In genomic region chr20:20052074-20052970, GRCh38 we compare ENCODE assay signal across 8 cellular contexts. TPM values are rescaled to one million over a fixed set of nuclear protein-coding genes. Genes with fewer than 3 reads are reported as not detected.
DNase-seq lines count a peak whose midpoint lies in the region; ATAC-seq, FAIRE-seq and TF ChIP-seq lines count a peak whose summit lies in the region.

TSS of gene CFAP61 (plus strand) at chr20:20052532. CDS start at chr20:20056654, 4,122 bp downstream.
TSS of gene CRNKL1 (minus strand) at chr20:20052466. CDS start at chr20:20052342, 124 bp downstream.

- H4K20me1 ChIP-seq in HepG2 (ENCODE audit: insufficient read depth, low read length) = no peaks in the 10 kb centered on the region

- peak; percentile 60 for TF ChIP-seq CTCF in HepG2 (CRISPR knock-in tag; IDR thresholded peaks at IDR 0.05)

- peak; percentile 96 for TF ChIP-seq POLR2A in HepG2 (IDR thresholded peaks at IDR 0.05; ENCODE audit: insufficient read depth in 1 of 2, low read depth in 2 of 2, low read length in 2 of 2)

- 1% methylated on average over 60 of the region's 67 CpGs for WGBS in HepG2 (ENCODE audit: low lambda C conversion rate)

- peaks cover 15 to 41% (median 25%) of the 10 kb centered on the region in 4 donors for H3K4me1 Mint-ChIP-seq in CD4-positive, CD25-positive, alpha-beta regulatory T cell
- peaks cover 24% of the 10 kb centered on the region for H3K4me1 Mint-ChIP-seq in activated CD4-positive, alpha-beta memory T cell treated with anti-CD3 and anti-CD28 coated beads for 36 hours (ENCODE audit: low read depth)

- BruUV-seq in HepG2 (replicated peaks; lab: Mats Ljungman, UMichigan) = no TSS peak

- DNase-seq in CD4-positive, CD25-positive, alpha-beta regulatory T cell = peak; percentile 96 to 99 (median 99)
- peak; percentile 95 for DNase-seq in NCI-H774 (lab: John Stamatoyannopoulos, UW)
- peak; percentile 98 for DNase-seq in activated CD4-positive, alpha-beta memory T cell treated with anti-CD3 and anti-CD28 coated beads for 36 hours
- DNase-seq in dermis microvascular lymphatic vessel endothelial cell (ENCODE audit: low read depth in 2 of 2) = peak; percentile 96
- peak; percentile 99 for DNase-seq in HepG2 (ENCODE audit: low spot score)
- DNase-seq in stimulated activated CD4-positive, alpha-beta T cell treated with anti-CD3 and anti-CD28 coated beads, Interleukin-2, amount 100 ng/mL, for 48 hours = peak; percentile 92 to 96

- no peaks in the 10 kb centered on the region for H3K9me3 Mint-ChIP-seq in CD4-positive, CD25-positive, alpha-beta regulatory T cell
- no peaks in the 10 kb centered on the region for H3K9me3 Mint-ChIP-seq in activated CD4-positive, alpha-beta memory T cell treated with anti-CD3 and anti-CD28 coated beads for 36 hours

- peak; percentile 37 for TF ChIP-seq RAD21 in HepG2 (CRISPR knock-in tag; IDR thresholded peaks at IDR 0.05)

- peaks cover 19% of the 10 kb centered on the region for H3K27me3 Mint-ChIP-seq in CD4-positive, CD25-positive, alpha-beta regulatory T cell
- peaks cover 8% of the 10 kb centered on the region for H3K27me3 Mint-ChIP-seq in activated CD4-positive, alpha-beta memory T cell treated with anti-CD3 and anti-CD28 coated beads for 36 hours

- H3K79me2 ChIP-seq in HepG2 (ENCODE audit: insufficient read depth, low read length) = peaks cover 20% of the 10 kb centered on the region

- peak within 1 kb of the TSS; percentile 98 for H2AFZ ChIP-seq in HepG2 (ENCODE audit: low read length)

- no peaks in the 10 kb centered on the region for H3K9me3 ChIP-seq in CD4-positive, CD25-positive, alpha-beta regulatory T cell (ENCODE audit: control insufficient read depth in 2 of 2, low read length in 2 of 2)
- no peaks in the 10 kb centered on the region for H3K9me3 ChIP-seq in HepG2 (ENCODE audit: low read length)

- CTCF ChIA-PET in activated CD4-positive, alpha-beta memory T cell treated with anti-CD3 and anti-CD28 coated beads for 36 hours (lab: Charles Lee) = interaction anchor here (0.8 to 2.2 kb wide), 8 partner anchors 30 to 542 kb away, joined by 3 to 19 read pairs (median 4); partner anchors contain the start of gene NAA20
- CTCF ChIA-PET in HepG2 (lab: Yijun Ruan, JAX; ENCODE audit: low intra/inter-chr PET ratio, low total read pairs) = no interaction called here

- POLR2A ChIA-PET in activated CD4-positive, alpha-beta memory T cell treated with anti-CD3 and anti-CD28 coated beads for 36 hours (lab: Charles Lee) = interaction anchor here (0.5 to 2.3 kb wide), 5 partner anchors 20 to 512 kb away, joined by 3 to 22 read pairs (median 4); partner anchors contain the start of gene NAA20
- POLR2A ChIA-PET in HepG2 (lab: Yijun Ruan, JAX) = interaction anchor here (0.6 to 2.4 kb wide), 21 partner anchors 10 to 1912 kb away, joined by 3 to 53 read pairs (median 4); partner anchors contain the start of genes KIZ, NAA20, RALGAPA2 and RIN2

- H3K4me3 Mint-ChIP-seq in CD4-positive, CD25-positive, alpha-beta regulatory T cell = peak within 1 kb of the TSS; percentile 93 to 100 (median 99)
- H3K4me3 Mint-ChIP-seq in activated CD4-positive, alpha-beta memory T cell treated with anti-CD3 and anti-CD28 coated beads for 36 hours = peak within 1 kb of the TSS; percentile 99

- peak within 1 kb of the TSS; percentile 90 for H3K27ac ChIP-seq in CD4-positive, CD25-positive, alpha-beta regulatory T cell (ENCODE audit: insufficient read depth, low read length, poor library complexity, severe bottlenecking)
- peak within 1 kb of the TSS; percentile 84 for H3K27ac ChIP-seq in HepG2 (ENCODE audit: extremely low read length, insufficient read depth, low read length)

- H3K36me3 ChIP-seq in CD4-positive, CD25-positive, alpha-beta regulatory T cell (ENCODE audit: control insufficient read depth, insufficient read depth, low read length) = peaks cover 30% of the 10 kb centered on the region
- H3K36me3 ChIP-seq in HepG2 (replicated peaks in 1 of 2; ENCODE audit: control insufficient read depth in 1 of 2, insufficient read depth in 2 of 2, low read length in 2 of 2) = peaks cover 13 to 30% of the 10 kb centered on the region in 2 experiments

- H3K4me1 ChIP-seq in CD4-positive, CD25-positive, alpha-beta regulatory T cell (ENCODE audit: control insufficient read depth, insufficient read depth, low read length, poor library complexity, severe bottlenecking) = peaks cover 18% of the 10 kb centered on the region
- H3K4me1 ChIP-seq in HepG2 (ENCODE audit: insufficient read depth, low read length) = peaks cover 19% of the 10 kb centered on the region

- FAIRE-seq in HepG2 (lab: Jason Lieb, UNC) = peak; percentile 92

- intact Hi-C loops in activated CD4-positive, alpha-beta memory T cell treated with anti-CD3 and anti-CD28 coated beads for 36 hours (cut with micrococcal nuclease) = loop anchor here (1.0 to 10.0 kb wide), 5 partner anchors 30 to 660 kb away; partner anchors contain the start of genes INSM1, NAA20 and RALGAPA2
- intact Hi-C loops in HepG2 (cut with micrococcal nuclease; ENCODE audit: unreplicated experiment) = loop anchor here (1.0 kb wide), 1 partner anchor 35 kb away; the partner anchor contains the start of gene NAA20

- peaks cover 7% of the 10 kb centered on the region for H3K27me3 ChIP-seq in CD4-positive, CD25-positive, alpha-beta regulatory T cell (ENCODE audit: control insufficient read depth, insufficient read depth, low read length)
- peaks cover 0 to 4% of the 10 kb centered on the region in 2 experiments; a peak in 2 of 5 replicates for H3K27me3 ChIP-seq in HepG2 (ENCODE audit: control insufficient read depth in 1 of 2, insufficient read depth in 2 of 2, low read length in 2 of 2)

- peak; percentile 95 for ATAC-seq in CD4-positive, CD25-positive, alpha-beta regulatory T cell (ENCODE audit: low read depth in 2 of 2)
- ATAC-seq in GM19438 (IDR thresholded peaks at IDR 0.05; ENCODE audit: low read depth, unreplicated experiment) (peak; percentile 93), HG03571 (IDR thresholded peaks at IDR 0.05; ENCODE audit: unreplicated experiment) (peak; percentile 93), HepG2 (peak; percentile 97)

- TF ChIP-seq EP300 in HepG2 (IDR thresholded peaks at IDR 0.05; ENCODE audit: low read depth in 2 of 2, low read length in 2 of 2) (no peak), HepG2 (CRISPR knock-in tag; IDR thresholded peaks at IDR 0.05; ENCODE audit: borderline replicate concordance) (peak; percentile 47; the same call in 1 of the 2 replicates)

- H3K36me3 Mint-ChIP-seq in CD4-positive, CD25-positive, alpha-beta regulatory T cell = peaks cover 28% of the 10 kb centered on the region
- peaks cover 31% of the 10 kb centered on the region for H3K36me3 Mint-ChIP-seq in activated CD4-positive, alpha-beta memory T cell treated with anti-CD3 and anti-CD28 coated beads for 36 hours

- H3K27ac Mint-ChIP-seq in CD4-positive, CD25-positive, alpha-beta regulatory T cell = peak within 1 kb of the TSS; percentile 98 to 100 (median 100)
- H3K27ac Mint-ChIP-seq in activated CD4-positive, alpha-beta memory T cell treated with anti-CD3 and anti-CD28 coated beads for 36 hours = peak within 1 kb of the TSS; percentile 96

- H3K4me2 ChIP-seq in HepG2 (ENCODE audit: low read depth, low read length) = peak within 1 kb of the TSS; percentile 82

- H3K9ac ChIP-seq in HepG2 (ENCODE audit: insufficient read depth, low read depth, low read length) = peak within 1 kb of the TSS; percentile 87

- H3K4me3 ChIP-seq in CD4-positive, CD25-positive, alpha-beta regulatory T cell (ENCODE audit: low read depth, low read length) = peak within 1 kb of the TSS; percentile 88
- peak within 1 kb of the TSS; percentile 87 to 94 (median 89) for H3K4me3 ChIP-seq in HepG2 (replicated peaks in 1 of 3; ENCODE audit: insufficient read depth in 1 of 3, low read depth in 2 of 3, low read length in 3 of 3)

- in situ Hi-C loops in HepG2 (cut with HindIII; ENCODE audit: extremely low pct_ligation_motif_present, low pct_unique_long_range_greater_than_20kb) = no loop called here

RNA-seq across cellular contexts. Expression of gene CFAP61, which starts in this region (rescaled TPM):
- not detected for total RNA-seq in CD4-positive, CD25-positive, alpha-beta regulatory T cell
- not detected for polyA plus RNA-seq in CD4-positive, CD25-positive, alpha-beta regulatory T cell
- not detected for total RNA-seq in activated CD4-positive, alpha-beta memory T cell treated with anti-CD3 and anti-CD28 coated beads for 36 hours
- total RNA-seq in dermis microvascular lymphatic vessel endothelial cell = not detected in 2 replicates
- total RNA-seq in HepG2 (2016; rRNA removed; fragmentation: Illumina TruSeq; extraction: Trizol) = 0.27 TPM in 1 of 2 replicates, not detected in the other
- not detected in 2 replicates for total RNA-seq in HepG2 (2016; cell fraction: cytosol; rRNA removed; fragmentation: Illumina TruSeq; extraction: Trizol; ENCODE audit: low read depth)
- 0.24 TPM in 1 of 2 replicates, not detected in the other for total RNA-seq in HepG2 (2016; cell fraction: insoluble cytoplasmic fraction; rRNA removed; fragmentation: Illumina TruSeq; extraction: Trizol)
- not detected in 2 replicates for total RNA-seq in HepG2 (2016; cell fraction: membrane; rRNA removed; fragmentation: Illumina TruSeq; extraction: Trizol)
- total RNA-seq in HepG2 (2016; cell fraction: nucleus; rRNA removed; fragmentation: Illumina TruSeq; extraction: Trizol) = 1.0 TPM in 1 of 2 replicates, not detected in the other
- not detected in 2 replicates for polyA plus RNA-seq in HepG2 (2011; rRNA removed)
- 0.12 and 0.17 TPM in 2 replicates for polyA plus RNA-seq in HepG2 (2011; cell fraction: cytosol; rRNA removed)
- polyA plus RNA-seq in HepG2 (2011; cell fraction: nucleus; rRNA removed) = 0.50 TPM in 1 of 2 replicates, not detected in the other
- polyA plus RNA-seq in HepG2 (2012) = 0.12 TPM in 1 of 2 replicates, not detected in the other
- not detected in 2 replicates for polyA plus RNA-seq in HepG2 (2016; cell fraction: cytosol; fragmentation: Illumina TruSeq; extraction: Trizol; ENCODE audit: low read depth)
- polyA plus RNA-seq in HepG2 (2016; cell fraction: insoluble cytoplasmic fraction; fragmentation: Illumina TruSeq; extraction: Trizol; ENCODE audit: low read depth) = not detected in 2 replicates
- polyA plus RNA-seq in HepG2 (2016; cell fraction: membrane; fragmentation: Illumina TruSeq; extraction: Trizol; ENCODE audit: low read depth) = not detected in 2 replicates
- 0.77 TPM in 1 of 2 replicates, not detected in the other for polyA plus RNA-seq in HepG2 (2016; cell fraction: nucleus; fragmentation: Illumina TruSeq; extraction: Trizol; ENCODE audit: insufficient read depth, low read depth)
- polyA minus RNA-seq in HepG2 (2011; rRNA and poly(A)+ RNA removed; ENCODE audit: low replicate concordance) = not detected in 2 replicates
- not detected in 2 replicates for polyA minus RNA-seq in HepG2 (2011; cell fraction: cytosol; rRNA and poly(A)+ RNA removed)
- 0.64 TPM in 1 of 2 replicates, not detected in the other for polyA minus RNA-seq in HepG2 (2011; cell fraction: nucleus; rRNA and poly(A)+ RNA removed)

RNA-seq across cellular contexts. Expression of gene CRNKL1, which starts in this region (rescaled TPM):
- 16.7 TPM for total RNA-seq in CD4-positive, CD25-positive, alpha-beta regulatory T cell
- polyA plus RNA-seq in CD4-positive, CD25-positive, alpha-beta regulatory T cell = 10 to 100 TPM; 10.4 to 17.9 (median 11.3) TPM
- total RNA-seq in activated CD4-positive, alpha-beta memory T cell treated with anti-CD3 and anti-CD28 coated beads for 36 hours = 10 to 100 TPM; 21.5 to 21.8 TPM
- total RNA-seq in dermis microvascular lymphatic vessel endothelial cell = 18.7 and 20.4 TPM in 2 replicates
- 64.5 and 103 TPM in 2 replicates for total RNA-seq in HepG2 (2016; rRNA removed; fragmentation: Illumina TruSeq; extraction: Trizol)
- 8.3 and 8.7 TPM in 2 replicates for total RNA-seq in HepG2 (2016; cell fraction: cytosol; rRNA removed; fragmentation: Illumina TruSeq; extraction: Trizol; ENCODE audit: low read depth)
- 62.9 and 102 TPM in 2 replicates for total RNA-seq in HepG2 (2016; cell fraction: insoluble cytoplasmic fraction; rRNA removed; fragmentation: Illumina TruSeq; extraction: Trizol)
- total RNA-seq in HepG2 (2016; cell fraction: membrane; rRNA removed; fragmentation: Illumina TruSeq; extraction: Trizol) = 16.0 and 23.6 TPM in 2 replicates
- total RNA-seq in HepG2 (2016; cell fraction: nucleus; rRNA removed; fragmentation: Illumina TruSeq; extraction: Trizol) = 44.4 and 50.7 TPM in 2 replicates
- polyA plus RNA-seq in HepG2 (2011; rRNA removed) = 10.8 and 12.3 TPM in 2 replicates
- 7.1 and 10.7 TPM in 2 replicates for polyA plus RNA-seq in HepG2 (2011; cell fraction: cytosol; rRNA removed)
- 7.0 and 7.9 TPM in 2 replicates for polyA plus RNA-seq in HepG2 (2011; cell fraction: nucleus; rRNA removed)
- 24.5 and 37.7 TPM in 2 replicates for polyA plus RNA-seq in HepG2 (2012)
- polyA plus RNA-seq in HepG2 (2016; cell fraction: cytosol; fragmentation: Illumina TruSeq; extraction: Trizol; ENCODE audit: low read depth) = 4.5 and 4.7 TPM in 2 replicates
- polyA plus RNA-seq in HepG2 (2016; cell fraction: insoluble cytoplasmic fraction; fragmentation: Illumina TruSeq; extraction: Trizol; ENCODE audit: low read depth) = 69.8 and 72.6 TPM in 2 replicates
- polyA plus RNA-seq in HepG2 (2016; cell fraction: membrane; fragmentation: Illumina TruSeq; extraction: Trizol; ENCODE audit: low read depth) = 7.0 and 7.5 TPM in 2 replicates
- 51.1 and 58.0 TPM in 2 replicates for polyA plus RNA-seq in HepG2 (2016; cell fraction: nucleus; fragmentation: Illumina TruSeq; extraction: Trizol; ENCODE audit: insufficient read depth, low read depth)
- polyA minus RNA-seq in HepG2 (2011; rRNA and poly(A)+ RNA removed; ENCODE audit: low replicate concordance) = 5.1 and 9.0 TPM in 2 replicates
- polyA minus RNA-seq in HepG2 (2011; cell fraction: cytosol; rRNA and poly(A)+ RNA removed) = 17.9 and 18.2 TPM in 2 replicates
- polyA minus RNA-seq in HepG2 (2011; cell fraction: nucleus; rRNA and poly(A)+ RNA removed) = 46.4 and 51.1 TPM in 2 replicates

Comparison
In these comparisons a context has a peak if more than half of its experiments do, and no peak if none do; other contexts are left out.
1. Peak in every context shown above with its lines: DNase-seq, ATAC-seq, H3K4me3 ChIP-seq and H3K27ac ChIP-seq.